11 cellular contexts compared by ENCODE assay signal in genomic region chr10:127802532-127803055, GRCh38.
"Had no signal": no experiment of that assay in that cellular context is flagged by ENCODE, and none has a peak within 500 bp of the region (broad histone marks: within the 10 kb centered on the region; RNA-seq: fewer than 3 reads in every experiment).

No MANE protein-coding gene starts in this region.

- H3K4me3 ChIP-seq: colonic mucosa, hepatocyte, left lung, uterus had no signal

- DNase-seq: activated CD4-positive, alpha-beta T cell treated with anti-CD3 and anti-CD28 coated beads for 4 hours; activated CD8-positive, alpha-beta memory T cell treated with anti-CD3 and anti-CD28 coated beads, Interleukin-2, amount 50 U/mL, for 4 hours; activated CD8-positive, alpha-beta T cell treated with anti-CD3 and anti-CD28 coated beads, Interleukin-2, amount 10 ng/mL, durations not matched to agents 7 days and 5 days; activated gamma-delta T cell; activated T-cell treated with anti-CD3 and anti-CD28 coated beads, Interleukin-2, amount 50 U/mL, for 72 hours; caudate nucleus; colonic mucosa; left lung; naive thymus-derived CD8-positive, alpha-beta T cell; uterus had no signal

- H3K27me3 ChIP-seq: colonic mucosa, left lung, uterus had no signal

- H3K9me3 ChIP-seq: colonic mucosa, left lung, uterus had no signal

- H3K36me3 ChIP-seq: colonic mucosa, left lung, uterus had no signal

- H3K4me1 ChIP-seq: colonic mucosa, left lung, uterus had no signal
